Comparison of ENCODE assay signal across 1 cellular context in genomic region chr3:14564741-14565140, GRCh38.
TF ChIP-seq lines count a peak whose summit lies in the region.

No MANE protein-coding gene starts in this region.

TF ChIP-seq in GM23338, 12 proteins besides CTCF, POLR2A, EP300 and RAD21 (continued from another document):
- TF ChIP-seq, protein P1, sequence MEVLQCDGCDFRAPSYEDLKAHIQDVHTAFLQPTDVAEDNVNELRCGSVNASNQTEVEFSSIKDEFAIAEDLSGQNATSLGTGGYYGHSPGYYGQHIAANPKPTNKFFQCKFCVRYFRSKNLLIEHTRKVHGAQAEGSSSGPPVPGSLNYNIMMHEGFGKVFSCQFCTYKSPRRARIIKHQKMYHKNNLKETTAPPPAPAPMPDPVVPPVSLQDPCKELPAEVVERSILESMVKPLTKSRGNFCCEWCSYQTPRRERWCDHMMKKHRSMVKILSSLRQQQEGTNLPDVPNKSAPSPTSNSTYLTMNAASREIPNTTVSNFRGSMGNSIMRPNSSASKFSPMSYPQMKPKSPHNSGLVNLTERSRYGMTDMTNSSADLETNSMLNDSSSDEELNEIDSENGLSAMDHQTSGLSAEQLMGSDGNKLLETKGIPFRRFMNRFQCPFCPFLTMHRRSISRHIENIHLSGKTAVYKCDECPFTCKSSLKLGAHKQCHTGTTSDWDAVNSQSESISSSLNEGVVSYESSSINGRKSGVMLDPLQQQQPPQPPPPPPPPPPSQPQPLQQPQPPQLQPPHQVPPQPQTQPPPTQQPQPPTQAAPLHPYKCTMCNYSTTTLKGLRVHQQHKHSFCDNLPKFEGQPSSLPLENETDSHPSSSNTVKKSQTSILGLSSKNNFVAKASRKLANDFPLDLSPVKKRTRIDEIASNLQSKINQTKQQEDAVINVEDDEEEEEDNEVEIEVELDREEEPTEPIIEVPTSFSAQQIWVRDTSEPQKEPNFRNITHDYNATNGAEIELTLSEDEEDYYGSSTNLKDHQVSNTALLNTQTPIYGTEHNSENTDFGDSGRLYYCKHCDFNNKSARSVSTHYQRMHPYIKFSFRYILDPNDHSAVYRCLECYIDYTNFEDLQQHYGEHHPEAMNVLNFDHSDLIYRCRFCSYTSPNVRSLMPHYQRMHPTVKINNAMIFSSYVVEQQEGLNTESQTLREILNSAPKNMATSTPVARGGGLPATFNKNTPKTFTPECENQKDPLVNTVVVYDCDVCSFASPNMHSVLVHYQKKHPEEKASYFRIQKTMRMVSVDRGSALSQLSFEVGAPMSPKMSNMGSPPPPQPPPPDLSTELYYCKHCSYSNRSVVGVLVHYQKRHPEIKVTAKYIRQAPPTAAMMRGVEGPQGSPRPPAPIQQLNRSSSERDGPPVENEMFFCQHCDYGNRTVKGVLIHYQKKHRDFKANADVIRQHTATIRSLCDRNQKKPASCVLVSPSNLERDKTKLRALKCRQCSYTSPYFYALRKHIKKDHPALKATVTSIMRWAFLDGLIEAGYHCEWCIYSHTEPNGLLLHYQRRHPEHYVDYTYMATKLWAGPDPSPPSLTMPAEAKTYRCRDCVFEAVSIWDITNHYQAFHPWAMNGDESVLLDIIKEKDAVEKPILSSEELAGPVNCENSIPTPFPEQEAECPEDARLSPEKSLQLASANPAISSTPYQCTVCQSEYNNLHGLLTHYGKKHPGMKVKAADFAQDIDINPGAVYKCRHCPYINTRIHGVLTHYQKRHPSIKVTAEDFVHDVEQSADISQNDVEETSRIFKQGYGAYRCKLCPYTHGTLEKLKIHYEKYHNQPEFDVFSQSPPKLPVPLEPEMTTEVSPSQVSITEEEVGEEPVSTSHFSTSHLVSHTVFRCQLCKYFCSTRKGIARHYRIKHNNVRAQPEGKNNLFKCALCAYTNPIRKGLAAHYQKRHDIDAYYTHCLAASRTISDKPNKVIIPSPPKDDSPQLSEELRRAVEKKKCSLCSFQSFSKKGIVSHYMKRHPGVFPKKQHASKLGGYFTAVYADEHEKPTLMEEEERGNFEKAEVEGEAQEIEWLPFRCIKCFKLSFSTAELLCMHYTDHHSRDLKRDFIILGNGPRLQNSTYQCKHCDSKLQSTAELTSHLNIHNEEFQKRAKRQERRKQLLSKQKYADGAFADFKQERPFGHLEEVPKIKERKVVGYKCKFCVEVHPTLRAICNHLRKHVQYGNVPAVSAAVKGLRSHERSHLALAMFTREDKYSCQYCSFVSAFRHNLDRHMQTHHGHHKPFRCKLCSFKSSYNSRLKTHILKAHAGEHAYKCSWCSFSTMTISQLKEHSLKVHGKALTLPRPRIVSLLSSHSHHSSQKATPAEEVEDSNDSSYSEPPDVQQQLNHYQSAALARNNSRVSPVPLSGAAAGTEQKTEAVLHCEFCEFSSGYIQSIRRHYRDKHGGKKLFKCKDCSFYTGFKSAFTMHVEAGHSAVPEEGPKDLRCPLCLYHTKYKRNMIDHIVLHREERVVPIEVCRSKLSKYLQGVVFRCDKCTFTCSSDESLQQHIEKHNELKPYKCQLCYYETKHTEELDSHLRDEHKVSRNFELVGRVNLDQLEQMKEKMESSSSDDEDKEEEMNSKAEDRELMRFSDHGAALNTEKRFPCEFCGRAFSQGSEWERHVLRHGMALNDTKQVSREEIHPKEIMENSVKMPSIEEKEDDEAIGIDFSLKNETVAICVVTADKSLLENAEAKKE (CRISPR knock-in tag; IDR thresholded peaks at IDR 0.05): no peak
- TF ChIP-seq JUNB (IDR thresholded peaks at IDR 0.05; ENCODE audit: unreplicated experiment): no peak
- no peak for TF ChIP-seq ZNF331 (CRISPR knock-in tag; IDR thresholded peaks at IDR 0.05; ENCODE audit: low read depth)
- TF ChIP-seq, protein P2, sequence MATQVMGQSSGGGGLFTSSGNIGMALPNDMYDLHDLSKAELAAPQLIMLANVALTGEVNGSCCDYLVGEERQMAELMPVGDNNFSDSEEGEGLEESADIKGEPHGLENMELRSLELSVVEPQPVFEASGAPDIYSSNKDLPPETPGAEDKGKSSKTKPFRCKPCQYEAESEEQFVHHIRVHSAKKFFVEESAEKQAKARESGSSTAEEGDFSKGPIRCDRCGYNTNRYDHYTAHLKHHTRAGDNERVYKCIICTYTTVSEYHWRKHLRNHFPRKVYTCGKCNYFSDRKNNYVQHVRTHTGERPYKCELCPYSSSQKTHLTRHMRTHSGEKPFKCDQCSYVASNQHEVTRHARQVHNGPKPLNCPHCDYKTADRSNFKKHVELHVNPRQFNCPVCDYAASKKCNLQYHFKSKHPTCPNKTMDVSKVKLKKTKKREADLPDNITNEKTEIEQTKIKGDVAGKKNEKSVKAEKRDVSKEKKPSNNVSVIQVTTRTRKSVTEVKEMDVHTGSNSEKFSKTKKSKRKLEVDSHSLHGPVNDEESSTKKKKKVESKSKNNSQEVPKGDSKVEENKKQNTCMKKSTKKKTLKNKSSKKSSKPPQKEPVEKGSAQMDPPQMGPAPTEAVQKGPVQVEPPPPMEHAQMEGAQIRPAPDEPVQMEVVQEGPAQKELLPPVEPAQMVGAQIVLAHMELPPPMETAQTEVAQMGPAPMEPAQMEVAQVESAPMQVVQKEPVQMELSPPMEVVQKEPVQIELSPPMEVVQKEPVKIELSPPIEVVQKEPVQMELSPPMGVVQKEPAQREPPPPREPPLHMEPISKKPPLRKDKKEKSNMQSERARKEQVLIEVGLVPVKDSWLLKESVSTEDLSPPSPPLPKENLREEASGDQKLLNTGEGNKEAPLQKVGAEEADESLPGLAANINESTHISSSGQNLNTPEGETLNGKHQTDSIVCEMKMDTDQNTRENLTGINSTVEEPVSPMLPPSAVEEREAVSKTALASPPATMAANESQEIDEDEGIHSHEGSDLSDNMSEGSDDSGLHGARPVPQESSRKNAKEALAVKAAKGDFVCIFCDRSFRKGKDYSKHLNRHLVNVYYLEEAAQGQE (IDR thresholded peaks at IDR 0.05; ENCODE audit: unreplicated experiment): no peak
- TF ChIP-seq POLR2AphosphoS5 (IDR thresholded peaks at IDR 0.05; ENCODE audit: low read depth): no peak
- TF ChIP-seq EZH2 (IDR thresholded peaks at IDR 0.05; ENCODE audit: low read depth, unreplicated experiment): no peak
- TF ChIP-seq ZNF114 (CRISPR knock-in tag; IDR thresholded peaks at IDR 0.05): no peak
- TF ChIP-seq ETS1 (IDR thresholded peaks at IDR 0.05): no peak
- no peak for TF ChIP-seq EZH2phosphoT487 (IDR thresholded peaks at IDR 0.05; ENCODE audit: unreplicated experiment)
- no peak for TF ChIP-seq CREB1 (CRISPR knock-in tag; IDR thresholded peaks at IDR 0.05; ENCODE audit: low read depth)
- no peak for TF ChIP-seq STAT1 (IDR thresholded peaks at IDR 0.05; ENCODE audit: unreplicated experiment)
